Comparison of ENCODE assay signal across 10 cellular contexts in the genomic region with DNA sequence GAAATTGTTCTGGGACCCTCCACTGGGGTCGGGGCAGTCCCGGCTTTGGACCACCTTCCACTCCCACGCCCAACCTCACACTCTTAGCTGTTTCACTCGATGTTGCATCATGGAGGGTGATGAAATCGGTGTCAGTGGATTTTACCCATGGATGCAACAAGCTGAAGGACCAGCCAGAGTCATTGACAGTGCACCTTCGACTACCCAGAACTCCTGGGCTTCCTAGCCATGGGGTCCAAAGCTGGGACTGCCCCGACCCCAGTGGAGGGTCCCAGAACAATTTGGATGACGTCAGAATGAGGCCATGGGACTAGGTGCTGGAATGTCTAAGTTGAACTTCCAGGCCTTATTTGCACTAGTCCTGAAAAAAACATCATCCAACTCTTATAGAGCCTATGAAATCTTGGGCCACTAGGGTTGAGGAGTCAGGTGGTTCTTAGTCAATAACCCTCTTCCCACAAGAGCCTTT. TPM values are rescaled to one million over a fixed set of nuclear protein-coding genes. Genes with fewer than 3 reads are reported as not detected.
DNase-seq lines count a peak whose midpoint lies in the region; ATAC-seq and TF ChIP-seq lines count a peak whose summit lies in the region.
"Had no signal": no experiment of that assay in that cellular context is flagged by ENCODE, and none has a peak within 500 bp of the region (broad histone marks: within the 10 kb centered on the region; RNA-seq: fewer than 3 reads in every experiment).

No MANE protein-coding gene starts in this region.

- TF ChIP-seq POLR2A in Peyer's patch (IDR thresholded peaks at IDR 0.05) = no peak

- DNase-seq in HL-60 (ENCODE audit: low read depth in 1 of 2, low spot score in 1 of 2) = peak; percentile 66 to 73
- peak in 1 of 3 donors; percentile 5 for DNase-seq in Peyer's patch
- no peak for DNase-seq in effector CD4-positive, alpha-beta T cell
- no peak for DNase-seq in HT-29 (ENCODE audit: low spot score)
- DNase-seq: activated gamma-delta T cell, kidney, NCI-H2227 treated with DMSO at 0.1 percent for 48 hours had no signal

- H3K36me3 ChIP-seq in Peyer's patch = peaks cover 0 to 6% (median 0%) of the 10 kb centered on the region in 3 donors
- peaks cover 4% of the 10 kb centered on the region for H3K36me3 ChIP-seq in iPS-20b (ENCODE audit: insufficient read depth, low read depth, low read length)

- H3K27me3 ChIP-seq in HL-60 (ENCODE audit: insufficient read depth, poor library complexity, severe bottlenecking) (no peaks in the 10 kb centered on the region), Peyer's patch (no peaks in the 10 kb centered on the region), iPS-20b (ENCODE audit: insufficient read depth, low read length) (no peaks in the 10 kb centered on the region)

- ATAC-seq in GM18520 (IDR thresholded peaks at IDR 0.05; ENCODE audit: unreplicated experiment) = no peak

- 0 out of 2 replicates have a peak overlapping the region, but pooled peaks have one; percentile 5 for H3K9ac ChIP-seq in iPS-20b (ENCODE audit: low read depth, low read length)
- H3K9ac ChIP-seq: parathyroid adenoma had no signal

- peaks cover 0 to 5% (median 0%) of the 10 kb centered on the region in 4 donors for H3K4me1 ChIP-seq in Peyer's patch
- peaks cover 26% of the 10 kb centered on the region for H3K4me1 ChIP-seq in iPS-20b (ENCODE audit: insufficient read depth, low read length)

- H3K4me3 ChIP-seq in HL-60 (replicated peaks; ENCODE audit: insufficient read depth, low read length) (no peak overlapping the region), Peyer's patch (no peak overlapping the region), iPS-20b (ENCODE audit: low read length) (peak overlapping the region; percentile 33; the same call in 1 of the 2 replicates)

- TF ChIP-seq CTCF in HL-60 (IDR thresholded peaks at IDR 0.05; ENCODE audit: insufficient read depth, low read length) (no peak), Peyer's patch (IDR thresholded peaks at IDR 0.05) (no peak)

- H3K9me3 ChIP-seq in Peyer's patch (no peaks in the 10 kb centered on the region), iPS-20b (ENCODE audit: insufficient read depth, low read depth, low read length) (no peaks in the 10 kb centered on the region)

- H3K27ac ChIP-seq in HL-60 (replicated peaks) (peak overlapping the region; percentile 63), Peyer's patch (peak overlapping the region; percentile 40 to 75 (median 72)), iPS-20b (ENCODE audit: low read length) (no peak overlapping the region)
- H3K27ac ChIP-seq: parathyroid adenoma had no signal

RNA-seq across cellular contexts. Expression of a gene that starts 0.9 kb away (rescaled TPM):
- total RNA-seq in Peyer's patch = 1 to 10 TPM in 2 of 4 donors, not detected in 2; 3.1 to 5.8 TPM
- 0.08 and 0.36 TPM in 2 replicates for total RNA-seq in HT-29 (2014; rRNA removed; shearing (Covaris generic))

RNA-seq across cellular contexts. Expression of a gene that starts 4.0 kb away (rescaled TPM):
- total RNA-seq in Peyer's patch = 100 to 1,000 TPM in 2 of 4 donors, 10 to 100 TPM in 2; 82.5 to 114 (median 95.4) TPM
- total RNA-seq in HT-29 (2014; rRNA removed; shearing (Covaris generic)) = 28.8 and 30.9 TPM in 2 replicates

RNA-seq across cellular contexts. Expression of a gene that starts 22.0 kb away (rescaled TPM):
- total RNA-seq in Peyer's patch = 100 to 1,000 TPM in 2 of 4 donors, 10 to 100 TPM in 2; 72.5 to 131 (median 91.0) TPM
- total RNA-seq in HT-29 (2014; rRNA removed; shearing (Covaris generic)) = 129 and 152 TPM in 2 replicates

RNA-seq across cellular contexts. Expression of a gene that starts 22.1 kb away (rescaled TPM):
- 100 to 1,000 TPM; 100 to 355 (median 164) TPM for total RNA-seq in Peyer's patch
- 23.4 and 30.6 TPM in 2 replicates for total RNA-seq in HT-29 (2014; rRNA removed; shearing (Covaris generic))

RNA-seq across cellular contexts. Expression of a gene that starts 24.9 kb away (rescaled TPM):
- not detected for total RNA-seq in Peyer's patch
- not detected in 2 replicates for total RNA-seq in HT-29 (2014; rRNA removed; shearing (Covaris generic))
- total RNA-seq: kidney had no signal

Comparison
In these comparisons a context has a peak if more than half of its experiments do, and no peak if none do; other contexts are left out.
1. DNase-seq: peak in HL-60 (2 of 2); none in effector CD4-positive, alpha-beta T cell (single experiment) and HT-29 (single experiment).